1 cellular context compared by ENCODE assay signal in the genomic region with DNA sequence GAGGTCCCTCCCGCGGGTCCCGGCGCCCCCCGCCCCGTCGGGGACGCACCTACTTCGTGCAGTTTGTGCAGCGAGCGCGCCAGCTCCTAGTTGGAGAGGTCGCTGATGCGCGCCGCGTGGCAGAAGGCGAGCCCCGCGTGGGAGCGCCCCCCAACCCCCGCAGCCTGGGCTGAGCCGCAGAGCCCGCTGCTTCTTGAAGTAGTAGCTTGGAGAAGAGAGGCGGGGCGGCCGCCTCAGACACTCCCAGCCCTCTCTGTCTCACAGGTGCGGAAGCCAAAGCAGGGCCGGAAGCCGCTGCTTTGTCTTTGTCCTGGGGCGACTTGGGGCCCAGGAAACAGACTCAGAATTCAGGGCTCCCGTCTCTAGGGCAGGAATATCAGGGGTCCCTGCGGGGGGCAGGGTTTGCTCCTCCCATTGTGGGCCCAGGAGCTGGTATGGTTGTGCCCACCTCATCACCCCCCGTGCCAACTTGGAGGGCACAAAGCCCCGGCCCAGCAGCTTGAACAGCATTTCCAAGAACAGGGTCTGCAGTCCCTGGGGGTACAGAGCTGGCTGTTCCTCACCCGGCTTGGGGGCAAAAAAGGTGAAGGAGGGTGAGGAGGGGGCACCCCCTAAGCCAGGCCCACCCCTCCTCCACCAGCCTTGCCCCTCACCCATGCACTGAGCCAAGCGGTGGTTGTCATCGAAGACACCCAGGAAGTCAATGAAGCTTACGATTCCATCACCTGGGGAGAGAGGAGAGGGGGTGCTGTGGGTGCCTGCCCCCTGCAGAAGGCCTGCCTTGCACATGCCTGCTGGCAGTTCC.
TF ChIP-seq lines count a peak whose summit lies in the region.

No MANE protein-coding gene starts in this region.

TF ChIP-seq in WTC11, 78 proteins besides CTCF, POLR2A, EP300 and RAD21 (continued from another document):
- TF ChIP-seq, protein P1, sequence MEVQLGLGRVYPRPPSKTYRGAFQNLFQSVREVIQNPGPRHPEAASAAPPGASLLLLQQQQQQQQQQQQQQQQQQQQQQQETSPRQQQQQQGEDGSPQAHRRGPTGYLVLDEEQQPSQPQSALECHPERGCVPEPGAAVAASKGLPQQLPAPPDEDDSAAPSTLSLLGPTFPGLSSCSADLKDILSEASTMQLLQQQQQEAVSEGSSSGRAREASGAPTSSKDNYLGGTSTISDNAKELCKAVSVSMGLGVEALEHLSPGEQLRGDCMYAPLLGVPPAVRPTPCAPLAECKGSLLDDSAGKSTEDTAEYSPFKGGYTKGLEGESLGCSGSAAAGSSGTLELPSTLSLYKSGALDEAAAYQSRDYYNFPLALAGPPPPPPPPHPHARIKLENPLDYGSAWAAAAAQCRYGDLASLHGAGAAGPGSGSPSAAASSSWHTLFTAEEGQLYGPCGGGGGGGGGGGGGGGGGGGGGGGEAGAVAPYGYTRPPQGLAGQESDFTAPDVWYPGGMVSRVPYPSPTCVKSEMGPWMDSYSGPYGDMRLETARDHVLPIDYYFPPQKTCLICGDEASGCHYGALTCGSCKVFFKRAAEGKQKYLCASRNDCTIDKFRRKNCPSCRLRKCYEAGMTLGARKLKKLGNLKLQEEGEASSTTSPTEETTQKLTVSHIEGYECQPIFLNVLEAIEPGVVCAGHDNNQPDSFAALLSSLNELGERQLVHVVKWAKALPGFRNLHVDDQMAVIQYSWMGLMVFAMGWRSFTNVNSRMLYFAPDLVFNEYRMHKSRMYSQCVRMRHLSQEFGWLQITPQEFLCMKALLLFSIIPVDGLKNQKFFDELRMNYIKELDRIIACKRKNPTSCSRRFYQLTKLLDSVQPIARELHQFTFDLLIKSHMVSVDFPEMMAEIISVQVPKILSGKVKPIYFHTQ (CRISPR knock-in tag; IDR thresholded peaks at IDR 0.05), result no peak
- TF ChIP-seq SMAD4 (CRISPR knock-in tag; IDR thresholded peaks at IDR 0.05) (no peak), ZNF423 (CRISPR knock-in tag; IDR thresholded peaks at IDR 0.05) (0 out of 2 replicates have a peak, but pooled peaks have one; percentile 12), CBFB (CRISPR knock-in tag; IDR thresholded peaks at IDR 0.05; ENCODE audit: low read depth) (0 out of 2 replicates have a peak, but pooled peaks have one; percentile 18)
- TF ChIP-seq, protein P2, sequence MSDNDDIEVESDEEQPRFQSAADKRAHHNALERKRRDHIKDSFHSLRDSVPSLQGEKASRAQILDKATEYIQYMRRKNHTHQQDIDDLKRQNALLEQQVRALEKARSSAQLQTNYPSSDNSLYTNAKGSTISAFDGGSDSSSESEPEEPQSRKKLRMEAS (CRISPR knock-in tag; IDR thresholded peaks at IDR 0.05), result peak; percentile 7; the same call in 1 of the 2 replicates
- TF ChIP-seq, protein P3, sequence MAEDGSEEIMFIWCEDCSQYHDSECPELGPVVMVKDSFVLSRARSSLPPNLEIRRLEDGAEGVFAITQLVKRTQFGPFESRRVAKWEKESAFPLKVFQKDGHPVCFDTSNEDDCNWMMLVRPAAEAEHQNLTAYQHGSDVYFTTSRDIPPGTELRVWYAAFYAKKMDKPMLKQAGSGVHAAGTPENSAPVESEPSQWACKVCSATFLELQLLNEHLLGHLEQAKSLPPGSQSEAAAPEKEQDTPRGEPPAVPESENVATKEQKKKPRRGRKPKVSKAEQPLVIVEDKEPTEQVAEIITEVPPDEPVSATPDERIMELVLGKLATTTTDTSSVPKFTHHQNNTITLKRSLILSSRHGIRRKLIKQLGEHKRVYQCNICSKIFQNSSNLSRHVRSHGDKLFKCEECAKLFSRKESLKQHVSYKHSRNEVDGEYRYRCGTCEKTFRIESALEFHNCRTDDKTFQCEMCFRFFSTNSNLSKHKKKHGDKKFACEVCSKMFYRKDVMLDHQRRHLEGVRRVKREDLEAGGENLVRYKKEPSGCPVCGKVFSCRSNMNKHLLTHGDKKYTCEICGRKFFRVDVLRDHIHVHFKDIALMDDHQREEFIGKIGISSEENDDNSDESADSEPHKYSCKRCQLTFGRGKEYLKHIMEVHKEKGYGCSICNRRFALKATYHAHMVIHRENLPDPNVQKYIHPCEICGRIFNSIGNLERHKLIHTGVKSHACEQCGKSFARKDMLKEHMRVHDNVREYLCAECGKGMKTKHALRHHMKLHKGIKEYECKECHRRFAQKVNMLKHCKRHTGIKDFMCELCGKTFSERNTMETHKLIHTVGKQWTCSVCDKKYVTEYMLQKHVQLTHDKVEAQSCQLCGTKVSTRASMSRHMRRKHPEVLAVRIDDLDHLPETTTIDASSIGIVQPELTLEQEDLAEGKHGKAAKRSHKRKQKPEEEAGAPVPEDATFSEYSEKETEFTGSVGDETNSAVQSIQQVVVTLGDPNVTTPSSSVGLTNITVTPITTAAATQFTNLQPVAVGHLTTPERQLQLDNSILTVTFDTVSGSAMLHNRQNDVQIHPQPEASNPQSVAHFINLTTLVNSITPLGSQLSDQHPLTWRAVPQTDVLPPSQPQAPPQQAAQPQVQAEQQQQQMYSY (CRISPR knock-in tag; IDR thresholded peaks at IDR 0.05), result 0 out of 2 replicates have a peak, but pooled peaks have one; percentile 1
